In genomic region chr10:58842860-58843376, GRCh38 we compare ENCODE assay signal across 22 cellular contexts.
DNase-seq lines count a peak whose midpoint lies in the region; ATAC-seq, FAIRE-seq and TF ChIP-seq lines count a peak whose summit lies in the region.
"Had no signal": no experiment of that assay in that cellular context is flagged by ENCODE, and none has a peak within 500 bp of the region (broad histone marks: within the 10 kb centered on the region; RNA-seq: fewer than 3 reads in every experiment).

No MANE protein-coding gene starts in this region.

- no peaks in the 10 kb centered on the region for H3K4me1 Mint-ChIP-seq in astrocyte (ENCODE audit: low read depth, unreplicated experiment)
- no peaks in the 10 kb centered on the region for H3K4me1 Mint-ChIP-seq in CD8-positive, alpha-beta T cell (ENCODE audit: low read depth)
- H3K4me1 Mint-ChIP-seq: CD4-positive, alpha-beta memory T cell had no signal

- FAIRE-seq in astrocyte (lab: Jason Lieb, UNC): peak; percentile 83
- FAIRE-seq: A549, GM12891, GM18507 had no signal

- POLR2A ChIA-PET in CD8-positive, alpha-beta T cell (lab: Charles Lee): interaction anchor here (1.4 kb wide), 1 partner anchor 11 kb away, joined by 3 read pairs; no protein-coding TSS in a partner anchor

- ATAC-seq in HG02571 (IDR thresholded peaks at IDR 0.05; ENCODE audit: unreplicated experiment): no peak
- no peak for ATAC-seq in CD8-positive, alpha-beta T cell
- ATAC-seq: A549 had no signal

- H3K27ac ChIP-seq in astrocyte (ENCODE audit: low read depth, low read length) (no peak overlapping the region), adrenal gland (no peak overlapping the region)
- H3K27ac ChIP-seq in CD8-positive, alpha-beta T cell (ENCODE audit: low read depth, low read length): no peak overlapping the region
- H3K27ac ChIP-seq: A549 had no signal

- CTCF ChIA-PET in CD8-positive, alpha-beta T cell (lab: Charles Lee): no interaction called here

- no peaks in the 10 kb centered on the region for H3K79me2 ChIP-seq in astrocyte (ENCODE audit: insufficient read depth, low read length)

- H3K4me2 ChIP-seq in astrocyte (ENCODE audit: low read length): no peak overlapping the region
- H3K4me2 ChIP-seq: A549, GM23338 had no signal

- no peaks in the 10 kb centered on the region for H3K4me1 ChIP-seq in astrocyte (ENCODE audit: insufficient read depth, low read length)
- no peaks in the 10 kb centered on the region for H3K4me1 ChIP-seq in adrenal gland (replicated peaks in 1 of 2)
- H3K4me1 ChIP-seq in CD8-positive, alpha-beta T cell (ENCODE audit: insufficient read depth, low read length): no peaks in the 10 kb centered on the region
- H3K4me1 ChIP-seq: A549 had no signal

- DNase-seq in ELR (ENCODE audit: low read depth) (peak; percentile 24), LHCN-M2 (ENCODE audit: low read depth) (peak; percentile 23), astrocyte (ENCODE audit: low read depth) (no peak), dermis blood vessel endothelial cell (no peak), adrenal gland (no peak)
- no peak for DNase-seq in CD8-positive, alpha-beta T cell
- DNase-seq: 8988T; ACHN; AML-193; C1 segment of cervical spinal cord; Caco-2; CD4-positive, alpha-beta memory T cell; DMS153; DND-41; GF-D8; H9; HFFc6 had no signal

- H3K27ac Mint-ChIP-seq in astrocyte (ENCODE audit: unreplicated experiment): no peak overlapping the region
- no peak overlapping the region for H3K27ac Mint-ChIP-seq in CD8-positive, alpha-beta T cell
- H3K27ac Mint-ChIP-seq: CD4-positive, alpha-beta memory T cell; GM23338; H9; HFFc6 had no signal

- TF ChIP-seq POLR2A in adrenal gland (IDR thresholded peaks at IDR 0.05): no peak

- no peaks in the 10 kb centered on the region for H3K9me3 ChIP-seq in astrocyte (ENCODE audit: insufficient read depth, low read depth, low read length)
- H3K9me3 ChIP-seq in adrenal gland (replicated peaks in 1 of 3): no peaks in the 10 kb centered on the region
- no peaks in the 10 kb centered on the region for H3K9me3 ChIP-seq in CD8-positive, alpha-beta T cell (ENCODE audit: low read length)
- H3K9me3 ChIP-seq: A549, Caco-2 had no signal

- H3K27me3 ChIP-seq in astrocyte (ENCODE audit: insufficient read depth, low read length) (no peaks in the 10 kb centered on the region), adrenal gland (no peaks in the 10 kb centered on the region)
- no peaks in the 10 kb centered on the region for H3K27me3 ChIP-seq in CD8-positive, alpha-beta T cell (ENCODE audit: insufficient read depth, low read length)

- TF ChIP-seq CTCF in astrocyte (IDR thresholded peaks at IDR 0.05; ENCODE audit: insufficient read depth, low read depth, low read length): no peak
- no peak for TF ChIP-seq CTCF in adrenal gland (IDR thresholded peaks at IDR 0.05)
- TF ChIP-seq CTCF in CD8-positive, alpha-beta T cell (IDR thresholded peaks at IDR 0.05): no peak

- 89 to 95% (median 91%) methylated on average over 4 of the region's 4 CpGs for WGBS in adrenal gland, 4 donors

- no peak overlapping the region for H2AFZ ChIP-seq in astrocyte (ENCODE audit: low read depth, low read length)

- intact Hi-C loops in adrenal gland (cut with DNase I): no loop called here
- intact Hi-C loops in CD8-positive, alpha-beta T cell (cut with DNase I, micrococcal nuclease): no loop called here

- H3K9ac ChIP-seq in astrocyte (ENCODE audit: low read length): no peak overlapping the region

- H3K9me3 Mint-ChIP-seq in astrocyte (ENCODE audit: unreplicated experiment): peaks cover 4% of the 10 kb centered on the region
- no peaks in the 10 kb centered on the region for H3K9me3 Mint-ChIP-seq in CD8-positive, alpha-beta T cell
- H3K9me3 Mint-ChIP-seq: CD4-positive, alpha-beta memory T cell; GM23338; H9; HFFc6 had no signal

- no peaks in the 10 kb centered on the region for H3K36me3 Mint-ChIP-seq in astrocyte (ENCODE audit: low read depth, unreplicated experiment)
- no peaks in the 10 kb centered on the region for H3K36me3 Mint-ChIP-seq in CD8-positive, alpha-beta T cell
- H3K36me3 Mint-ChIP-seq: CD4-positive, alpha-beta memory T cell had no signal

- H3K36me3 ChIP-seq in astrocyte (ENCODE audit: insufficient read depth, low read length) (no peaks in the 10 kb centered on the region), adrenal gland (replicated peaks in 1 of 2) (no peaks in the 10 kb centered on the region)
- no peaks in the 10 kb centered on the region for H3K36me3 ChIP-seq in CD8-positive, alpha-beta T cell (ENCODE audit: insufficient read depth, low read length)

- H3K4me3 Mint-ChIP-seq in astrocyte (ENCODE audit: unreplicated experiment): no peak overlapping the region
- no peak overlapping the region for H3K4me3 Mint-ChIP-seq in CD8-positive, alpha-beta T cell
- H3K4me3 Mint-ChIP-seq: CD4-positive, alpha-beta memory T cell; GM23338; H9; HFFc6 had no signal

- peaks cover 5% of the 10 kb centered on the region for H3K27me3 Mint-ChIP-seq in astrocyte (ENCODE audit: low read depth, unreplicated experiment)
- H3K27me3 Mint-ChIP-seq in CD8-positive, alpha-beta T cell (ENCODE audit: low read depth): peaks cover 4% of the 10 kb centered on the region
- H3K27me3 Mint-ChIP-seq: CD4-positive, alpha-beta memory T cell had no signal

- no peaks in the 10 kb centered on the region for H4K20me1 ChIP-seq in astrocyte (ENCODE audit: insufficient read depth, low read length)

- H3K4me3 ChIP-seq in astrocyte (ENCODE audit: insufficient read depth, low read depth, low read length) (no peak overlapping the region), adrenal gland (no peak overlapping the region)
- H3K4me3 ChIP-seq in CD8-positive, alpha-beta T cell (ENCODE audit: low read depth, low read length): no peak overlapping the region
- H3K4me3 ChIP-seq: A549, GM23338 had no signal

Comparison
In these comparisons a context has a peak if more than half of its experiments do, and no peak if none do; other contexts are left out.
1. DNase-seq: peak in ELR (single experiment) and LHCN-M2 (single experiment); none in astrocyte (single experiment), dermis blood vessel endothelial cell (single experiment), adrenal gland (0 of 7) and CD8-positive, alpha-beta T cell (0 of 7).